ENCODE assay signal across 24 cellular contexts in the genomic region with DNA sequence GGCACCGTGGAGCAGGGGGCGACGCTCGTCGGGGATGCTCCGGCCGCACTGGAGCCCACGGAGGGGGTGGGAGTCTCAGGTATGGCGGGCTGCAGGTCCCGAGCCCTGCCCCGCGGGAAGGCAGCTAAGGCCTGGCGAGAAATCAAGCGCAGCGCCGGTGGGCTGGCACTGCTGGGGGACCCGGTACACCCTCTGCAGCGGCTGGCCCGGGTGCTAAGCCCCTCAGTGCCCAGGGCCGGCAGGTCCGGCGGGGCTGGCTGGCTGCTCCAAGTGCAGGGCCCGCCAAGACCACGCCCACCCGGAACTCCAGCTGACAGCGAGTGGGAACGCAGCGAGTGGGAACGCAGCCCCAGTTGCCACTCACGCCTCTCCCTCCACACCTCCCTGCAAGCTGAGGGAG.
"Had no signal": no experiment of that assay in that cellular context is flagged by ENCODE, and none has a peak within 500 bp of the region (broad histone marks: within the 10 kb centered on the region; RNA-seq: fewer than 3 reads in every experiment).

No MANE protein-coding gene starts in this region.

- H3K36me3 ChIP-seq: left lung, pancreas, right lobe of liver, thyroid gland, transverse colon, upper lobe of left lung had no signal

- ATAC-seq: left colon; left lung; mucosa of descending colon; naive thymus-derived CD4-positive, alpha-beta T cell; natural killer cell treated with Interleukin-12 subunit alpha and Interleukin-12 subunit beta and Interleukin-15 and Interleukin-18, amount 100 ng/mL, for 72 hours; pancreas; psoas muscle; right lobe of liver; stimulated activated memory B cell treated with anti-CD40 and anti-IgM and Interleukin-4, amounts not matched to agents 10 μg/mL and 1 μg/mL and 100 μg/mL, for 72 hours; stimulated activated naive CD8-positive, alpha-beta T cell treated with anti-CD3 and anti-CD28 coated beads, Interleukin-15, amount 100 ng/mL, for 72 hours had no signal

- H3K9me3 ChIP-seq: left lung, mucosa of descending colon, pancreas, psoas muscle, right lobe of liver, thyroid gland, transverse colon, upper lobe of left lung had no signal

- H3K4me1 ChIP-seq: left lung, psoas muscle, right lobe of liver, thyroid gland, upper lobe of left lung had no signal

- H3K27ac Mint-ChIP-seq: memory B cell; naive thymus-derived CD4-positive, alpha-beta T cell; natural killer cell treated with Interleukin-12 subunit alpha and Interleukin-12 subunit beta and Interleukin-15 and Interleukin-18, amount 100 ng/mL, for 72 hours; stimulated activated memory B cell treated with anti-CD40 and anti-IgM and Interleukin-4, amounts not matched to agents 10 μg/mL and 1 μg/mL and 100 μg/mL, for 72 hours; stimulated activated naive CD8-positive, alpha-beta T cell treated with anti-CD3 and anti-CD28 coated beads, Interleukin-15, amount 100 ng/mL, for 72 hours had no signal

- H3K27me3 Mint-ChIP-seq: memory B cell; naive thymus-derived CD4-positive, alpha-beta T cell; natural killer cell treated with Interleukin-12 subunit alpha and Interleukin-12 subunit beta and Interleukin-15 and Interleukin-18, amount 100 ng/mL, for 72 hours; stimulated activated memory B cell treated with anti-CD40 and anti-IgM and Interleukin-4, amounts not matched to agents 10 μg/mL and 1 μg/mL and 100 μg/mL, for 72 hours; stimulated activated naive CD8-positive, alpha-beta T cell treated with anti-CD3 and anti-CD28 coated beads, Interleukin-15, amount 100 ng/mL, for 72 hours had no signal

- H3K4me3 ChIP-seq: left lung, mucosa of descending colon, pancreas, psoas muscle, right lobe of liver, smooth muscle cell, thyroid gland, transverse colon, upper lobe of left lung had no signal

- H3K27me3 ChIP-seq: left lung, pancreas, right lobe of liver, thyroid gland, transverse colon, upper lobe of left lung had no signal

- H3K4me1 Mint-ChIP-seq: memory B cell; naive thymus-derived CD4-positive, alpha-beta T cell; stimulated activated memory B cell treated with anti-CD40 and anti-IgM and Interleukin-4, amounts not matched to agents 10 μg/mL and 1 μg/mL and 100 μg/mL, for 72 hours; stimulated activated naive CD8-positive, alpha-beta T cell treated with anti-CD3 and anti-CD28 coated beads, Interleukin-15, amount 100 ng/mL, for 72 hours had no signal

- H3K4me3 Mint-ChIP-seq: memory B cell; naive thymus-derived CD4-positive, alpha-beta T cell; natural killer cell treated with Interleukin-12 subunit alpha and Interleukin-12 subunit beta and Interleukin-15 and Interleukin-18, amount 100 ng/mL, for 72 hours; stimulated activated memory B cell treated with anti-CD40 and anti-IgM and Interleukin-4, amounts not matched to agents 10 μg/mL and 1 μg/mL and 100 μg/mL, for 72 hours; stimulated activated naive CD8-positive, alpha-beta T cell treated with anti-CD3 and anti-CD28 coated beads, Interleukin-15, amount 100 ng/mL, for 72 hours had no signal

- H3K27ac ChIP-seq: left lung, pancreas, psoas muscle, right lobe of liver, thyroid gland, transverse colon, upper lobe of left lung had no signal

- H3K36me3 Mint-ChIP-seq: memory B cell; naive thymus-derived CD4-positive, alpha-beta T cell; natural killer cell treated with Interleukin-12 subunit alpha and Interleukin-12 subunit beta and Interleukin-15 and Interleukin-18, amount 100 ng/mL, for 72 hours; stimulated activated memory B cell treated with anti-CD40 and anti-IgM and Interleukin-4, amounts not matched to agents 10 μg/mL and 1 μg/mL and 100 μg/mL, for 72 hours had no signal

- DNase-seq: head of caudate nucleus; hippocampal formation; left colon; midbrain; mucosa of descending colon; naive thymus-derived CD4-positive, alpha-beta T cell; psoas muscle; stimulated activated CD4-positive, alpha-beta T cell treated with anti-CD3 and anti-CD28 coated beads, Interleukin-1b, Interleukin-23, amount 100 ng/mL, for 48 hours; stimulated activated CD4-positive, alpha-beta T cell treated with anti-CD3 and anti-CD28 coated beads, Interleukin-2, amount 100 ng/mL, for 48 hours; stimulated activated CD4-positive, alpha-beta T cell treated with anti-CD3 and anti-CD28 coated beads, Interleukin-4, amount 100 ng/mL, for 4 hours; stimulated activated CD8-positive, alpha-beta memory T cell treated with anti-CD3 and anti-CD28 coated beads, Interleukin-4, amount 100 ng/mL, for 48 hours; stimulated activated naive CD4-positive, alpha-beta T cell treated with Interleukin-2 at 50 U/mL for 16 hours; stimulated activated naive CD8-positive, alpha-beta T cell treated with anti-CD3 and anti-CD28 coated beads, Interleukin-15, amount 100 ng/mL, for 72 hours; substantia nigra; thyroid gland; transverse colon had no signal
